Comparison of ENCODE assay signal across 8 cellular contexts in genomic region chr1:12039805-12040456, GRCh38. TPM values are rescaled to one million over a fixed set of nuclear protein-coding genes. Genes with fewer than 3 reads are reported as not detected.
DNase-seq lines count a peak whose midpoint lies in the region; ATAC-seq and TF ChIP-seq lines count a peak whose summit lies in the region.
"Not testable (repeated sequence)": the region's sequence is repeated elsewhere in the genome, so short reads cannot be mapped to it uniquely, and the experiment has no call there.

No MANE protein-coding gene starts in this region.

- H3K9me3 ChIP-seq in BLaER1 treated with 17β-estradiol and CSF1 and Interleukin-3, amounts not matched to agents 10 nM and 100 nM (replicated peaks in 1 of 11); SU-DHL-6 (ENCODE audit: insufficient read depth, low read length): not testable (repeated sequence)

- not testable (repeated sequence) for H3K9me3 Mint-ChIP-seq in IgD-negative memory B cell, memory B cell

- H3K4me3 ChIP-seq in BLaER1 treated with 17β-estradiol and CSF1 and Interleukin-3, amounts not matched to agents 10 nM and 100 nM: peak overlapping the region in 4 of 10 experiments; percentile 2 to 24 (median 12); a peak in 1 of 20 replicates
- not testable (repeated sequence) for H3K4me3 ChIP-seq in SU-DHL-6 (ENCODE audit: insufficient read depth, low read length, poor library complexity, severe bottlenecking)

- peak overlapping the region; percentile 52 to 95 (median 83) for H3K27ac Mint-ChIP-seq in IgD-negative memory B cell
- peak overlapping the region; percentile 94 for H3K27ac Mint-ChIP-seq in memory B cell

- H3K4me1 Mint-ChIP-seq in IgD-negative memory B cell (peaks cover 26 to 33% (median 27%) of the 10 kb centered on the region in 3 donors), memory B cell (peaks cover 29% of the 10 kb centered on the region)

- not testable (repeated sequence) for H3K27me3 Mint-ChIP-seq in IgD-negative memory B cell, memory B cell

- H3K9ac ChIP-seq in BLaER1 treated with 17β-estradiol and CSF1 and Interleukin-3, amounts not matched to agents 10 nM and 100 nM: peak overlapping the region in 9 of 11 experiments; percentile 3 to 76 (median 57); a peak in 14 of 22 replicates
- not testable (repeated sequence) for H3K9ac ChIP-seq in SU-DHL-6 (ENCODE audit: low read length)

- ATAC-seq in GM18909 (IDR thresholded peaks at IDR 0.05; ENCODE audit: poor library complexity, unreplicated experiment): peak; percentile 35
- ATAC-seq in GM21515 (IDR thresholded peaks at IDR 0.05; ENCODE audit: unreplicated experiment): peak; percentile 29
- ATAC-seq in HG02759 (IDR thresholded peaks at IDR 0.05; ENCODE audit: unreplicated experiment): peak; percentile 47
- ATAC-seq in HG03095 (IDR thresholded peaks at IDR 0.05; ENCODE audit: unreplicated experiment): peak; percentile 30
- peak; percentile 74 for ATAC-seq in memory B cell (ENCODE audit: low read depth)

- H3K27ac ChIP-seq in BLaER1 treated with 17β-estradiol and CSF1 and Interleukin-3, amounts not matched to agents 10 nM and 100 nM: peak overlapping the region in 10 of 11 experiments; percentile 38 to 91 (median 76); a peak in 19 of 22 replicates
- peak overlapping the region; percentile 79 for H3K27ac ChIP-seq in SU-DHL-6 (ENCODE audit: low read depth, low read length)

- H2AFZ ChIP-seq in SU-DHL-6 (ENCODE audit: low read depth, low read length, severe bottlenecking): not testable (repeated sequence)

- not testable (repeated sequence) for H3K27me3 ChIP-seq in BLaER1 treated with 17β-estradiol and CSF1 and Interleukin-3, amounts not matched to agents 10 nM and 100 nM; SU-DHL-6 (ENCODE audit: low read length)

- H3K9me2 ChIP-seq in SU-DHL-6 (replicated peaks; ENCODE audit: insufficient read depth, low read length): not testable (repeated sequence)

- not testable (repeated sequence) for H3K36me3 ChIP-seq in BLaER1 treated with 17β-estradiol and CSF1 and Interleukin-3, amounts not matched to agents 10 nM and 100 nM; SU-DHL-6 (ENCODE audit: low read length)

- peak in 1 of 2 donors; percentile 48 for DNase-seq in memory B cell (ENCODE audit: low spot score in 2 of 2)

- not testable (repeated sequence) for H3K79me2 ChIP-seq in SU-DHL-6 (ENCODE audit: insufficient read depth, low read length)

- not testable (repeated sequence) for H3K36me3 Mint-ChIP-seq in IgD-negative memory B cell, memory B cell

- TF ChIP-seq CTCF in SU-DHL-6 (IDR thresholded peaks at IDR 0.05; ENCODE audit: insufficient read depth, low read length, poor library complexity, severe bottlenecking): not testable (repeated sequence)

- peak overlapping the region; percentile 47 to 84 (median 68) for H3K4me3 Mint-ChIP-seq in IgD-negative memory B cell
- peak overlapping the region; percentile 62 for H3K4me3 Mint-ChIP-seq in memory B cell

- peaks cover 15% of the 10 kb centered on the region for H3F3A ChIP-seq in SU-DHL-6 (ENCODE audit: insufficient read depth)

- peak overlapping the region; percentile 69 to 97 (median 82) for H3K4me2 ChIP-seq in BLaER1 treated with 17β-estradiol and CSF1 and Interleukin-3, amounts not matched to agents 10 nM and 100 nM
- peak overlapping the region; percentile 59 for H3K4me2 ChIP-seq in SU-DHL-6 (ENCODE audit: low read depth, low read length, poor library complexity, severe bottlenecking)

- H3K4me1 ChIP-seq in BLaER1 treated with 17β-estradiol and CSF1 and Interleukin-3, amounts not matched to agents 10 nM and 100 nM: peaks cover 34 to 80% (median 64%) of the 10 kb centered on the region in 10 experiments

- not testable (repeated sequence) for H4K20me1 ChIP-seq in BLaER1 treated with 17β-estradiol and CSF1 and Interleukin-3, amounts not matched to agents 10 nM and 100 nM; SU-DHL-6 (ENCODE audit: low read depth, low read length)

RNA-seq across cellular contexts. Expression of gene MIIP, which starts 20.6 kb away (rescaled TPM):
- polyA plus RNA-seq in IgD-negative memory B cell: 52.4 TPM

RNA-seq across cellular contexts. Expression of gene TNFRSF8, which starts 23.2 kb away (rescaled TPM):
- polyA plus RNA-seq in IgD-negative memory B cell: 0.40 TPM

RNA-seq across cellular contexts. Expression of gene MFN2, which starts 59.7 kb away (rescaled TPM):
- 31.2 TPM for polyA plus RNA-seq in IgD-negative memory B cell
